ENCODE assay signal across 26 cellular contexts in genomic region chr6:40923860-40924259, GRCh38.
DNase-seq lines count a peak whose midpoint lies in the region; ATAC-seq, FAIRE-seq and TF ChIP-seq lines count a peak whose summit lies in the region.
"Had no signal": no experiment of that assay in that cellular context is flagged by ENCODE, and none has a peak within 500 bp of the region (broad histone marks: within the 10 kb centered on the region; RNA-seq: fewer than 3 reads in every experiment).

No MANE protein-coding gene starts in this region.

- H3K4me3 Mint-ChIP-seq in endodermal cell: no peak overlapping the region
- H3K4me3 Mint-ChIP-seq: CD4-positive, alpha-beta memory T cell had no signal

- H3K27me3 ChIP-seq in BLaER1 (no peaks in the 10 kb centered on the region), Panc1 (ENCODE audit: control insufficient read depth, insufficient read depth, low read length) (no peaks in the 10 kb centered on the region), endodermal cell (ENCODE audit: control insufficient read depth, insufficient read depth, low read length, poor library complexity, severe bottlenecking) (no peaks in the 10 kb centered on the region), small intestine (ENCODE audit: control insufficient read depth in 2 of 2, insufficient read depth in 2 of 2, low read length in 2 of 2) (no peaks in the 10 kb centered on the region)
- H3K27me3 ChIP-seq: BE2C had no signal

- H3K4me1 ChIP-seq in BLaER1 (peaks cover 9% of the 10 kb centered on the region; the same call in 1 of the 2 replicates), Panc1 (ENCODE audit: control insufficient read depth, insufficient read depth, low read length) (peaks cover 11% of the 10 kb centered on the region), endodermal cell (ENCODE audit: control insufficient read depth, insufficient read depth, low read length) (no peaks in the 10 kb centered on the region), small intestine (ENCODE audit: control insufficient read depth in 2 of 2, insufficient read depth in 1 of 2, low read depth in 1 of 2, low read length in 1 of 2) (no peaks in the 10 kb centered on the region)
- H3K4me1 ChIP-seq: BE2C had no signal

- H3K9ac ChIP-seq in BLaER1 (no peak overlapping the region), endodermal cell (ENCODE audit: extremely low read depth, low read length, poor library complexity, severe bottlenecking) (no peak overlapping the region)
- H3K9ac ChIP-seq: GM23248 had no signal

- H3K4me2 ChIP-seq in BLaER1: peak overlapping the region; percentile 15
- H3K4me2 ChIP-seq: A549 had no signal

- intact Hi-C loops in Panc1 (cut with micrococcal nuclease; ENCODE audit: unreplicated experiment): no loop called here

- no peak for ATAC-seq in Panc1
- ATAC-seq: A549 had no signal

- H3K36me3 Mint-ChIP-seq in endodermal cell (ENCODE audit: low read depth): no peaks in the 10 kb centered on the region
- H3K36me3 Mint-ChIP-seq: CD4-positive, alpha-beta memory T cell had no signal

- H3K9me3 ChIP-seq in BLaER1 (no peaks in the 10 kb centered on the region), Panc1 (ENCODE audit: control insufficient read depth, insufficient read depth, low read depth, low read length) (no peaks in the 10 kb centered on the region), endodermal cell (ENCODE audit: control insufficient read depth, low read length) (no peaks in the 10 kb centered on the region), small intestine (ENCODE audit: control insufficient read depth, low read depth) (no peaks in the 10 kb centered on the region)
- H3K9me3 ChIP-seq: A549, BE2C had no signal

- CTCF ChIA-PET in Panc1 (lab: Charles Lee): interaction anchor here (1.1 kb wide), 1 partner anchor 9 kb away, joined by 3 read pairs; no protein-coding TSS in a partner anchor

- 93 to 100% methylated on average over 2 of the region's 2 CpGs for WGBS in endodermal cell (ENCODE audit: insufficient coverage in 1 of 2, insufficient read length in 1 of 2), 2 experiments
- 77 to 92% (median 77%) methylated on average over 2 of the region's 2 CpGs for WGBS in small intestine, 3 donors

- no peak for TF ChIP-seq CTCF in Panc1 (IDR thresholded peaks at IDR 0.05)
- TF ChIP-seq CTCF in endodermal cell (conservative IDR thresholded peaks at IDR 0.05): no peak

- peaks cover 8% of the 10 kb centered on the region for H3K27me3 Mint-ChIP-seq in endodermal cell (ENCODE audit: insufficient read depth)

- H3K36me3 ChIP-seq in BLaER1 (no peaks in the 10 kb centered on the region), Panc1 (ENCODE audit: control insufficient read depth, insufficient read depth, low read length) (no peaks in the 10 kb centered on the region), endodermal cell (ENCODE audit: control insufficient read depth, insufficient read depth, low read length) (no peaks in the 10 kb centered on the region), small intestine (ENCODE audit: control insufficient read depth in 2 of 2, insufficient read depth in 2 of 2, low read length in 2 of 2) (no peaks in the 10 kb centered on the region)
- H3K36me3 ChIP-seq: BE2C had no signal

- peaks cover 11% of the 10 kb centered on the region for H3K4me1 Mint-ChIP-seq in endodermal cell
- H3K4me1 Mint-ChIP-seq: CD4-positive, alpha-beta memory T cell had no signal

- in situ Hi-C loops in Panc1 (cut with HindIII; ENCODE audit: low pct_unique_long_range_greater_than_20kb, low sequenced_read_pairs): no loop called here

- H4K20me1 ChIP-seq in BLaER1: no peaks in the 10 kb centered on the region

- no TSS peak for BruUV-seq in Panc1 (replicated peaks; lab: Mats Ljungman, UMichigan)

- DNase-seq in HTR-8/SVneo (ENCODE audit: insufficient read length, low spot score): no peak
- DNase-seq in Panc1 (ENCODE audit: low read depth, low spot score): no peak
- DNase-seq in endodermal cell: peak; percentile 29
- DNase-seq in small intestine: no peak
- no peak for DNase-seq in RCC 7860 (ENCODE audit: low spot score)
- no peak for DNase-seq in medulla oblongata (ENCODE audit: extremely low spot score)
- DNase-seq in stimulated activated CD4-positive, alpha-beta T cell treated with anti-CD3 and anti-CD28 coated beads, Interleukin-12 subunit alpha, Interleukin-12 subunit beta, amount 100 ng/mL, for 4 hours: no peak
- DNase-seq: 8988T; ACHN; AML-193; BE2C; C1 segment of cervical spinal cord; Calu3; CD4-positive, alpha-beta memory T cell; COR-L47; DMS53; DMS79 treated with DMSO at 0.1 percent for 48 hours; GM23248; H7; HCEC 1CT had no signal

- POLR2A ChIA-PET in Panc1 (lab: Charles Lee): no interaction called here

- H3K27ac Mint-ChIP-seq in endodermal cell: no peak overlapping the region
- H3K27ac Mint-ChIP-seq: CD4-positive, alpha-beta memory T cell had no signal

- H3K4me3 ChIP-seq in BLaER1 (no peak overlapping the region), Panc1 (ENCODE audit: low read depth in 2 of 2, low read length in 2 of 2) (no peak overlapping the region), endodermal cell (ENCODE audit: low read length) (no peak overlapping the region), small intestine (ENCODE audit: low read depth in 1 of 2, low read length in 2 of 2) (no peak overlapping the region)
- H3K4me3 ChIP-seq: A549, GM23248 had no signal

- H3K9me3 Mint-ChIP-seq in endodermal cell: no peaks in the 10 kb centered on the region
- H3K9me3 Mint-ChIP-seq: CD4-positive, alpha-beta memory T cell had no signal

- peak; percentile 48 for FAIRE-seq in HTR-8/SVneo (lab: Jason Lieb, UNC)
- no peak for FAIRE-seq in small intestine (lab: Jason Lieb, UNC)
- FAIRE-seq in RCC 7860 (lab: Jason Lieb, UNC): no peak
- FAIRE-seq: A549, G401.6, GM12892, GM19239, H1 had no signal

- no peak overlapping the region for H3K27ac ChIP-seq in BLaER1
- H3K27ac ChIP-seq in Panc1 (ENCODE audit: low read length): peak overlapping the region; percentile 68; the same call in 1 of the 2 replicates
- H3K27ac ChIP-seq in endodermal cell (ENCODE audit: low read depth, low read length): no peak overlapping the region
- no peak overlapping the region for H3K27ac ChIP-seq in small intestine (ENCODE audit: low read depth in 1 of 2, low read length in 1 of 2)
- H3K27ac ChIP-seq: GM23248 had no signal
